In the genomic region with DNA sequence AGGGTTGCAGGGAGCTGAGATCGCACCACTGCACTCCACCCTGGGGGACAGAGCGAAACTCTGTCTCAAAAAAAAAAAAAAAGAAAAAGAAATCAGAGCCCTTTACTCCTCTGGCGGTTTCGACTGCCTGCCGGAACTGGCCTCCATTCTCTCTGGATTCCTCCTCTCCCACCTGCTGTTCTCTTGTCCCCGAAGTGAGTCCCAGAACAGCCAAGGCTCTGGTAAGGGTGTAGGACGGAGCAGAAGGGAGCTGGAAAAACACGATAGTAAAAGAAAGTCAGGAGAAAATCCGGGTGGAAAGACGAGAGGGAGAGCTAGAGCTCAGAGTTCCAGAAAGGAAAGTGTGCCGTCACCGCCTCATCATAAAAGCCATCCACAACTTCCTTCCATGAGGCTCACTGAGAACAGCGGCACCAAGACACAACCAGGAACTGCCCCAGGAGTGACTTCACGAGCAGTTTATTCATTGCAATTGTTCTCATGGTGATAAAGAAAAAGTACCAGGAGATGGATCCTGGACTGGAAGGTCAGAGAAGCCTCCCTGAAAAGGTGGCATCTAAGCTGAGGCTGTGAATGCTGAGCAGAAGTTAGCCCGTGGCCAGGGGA, we compare ENCODE assay signal across 1 cellular context.
TF ChIP-seq lines count a peak whose summit lies in the region.

No MANE protein-coding gene starts in this region.

TF ChIP-seq in endothelial cell of umbilical vein, 7 proteins besides CTCF, POLR2A, EP300 and RAD21:
- TF ChIP-seq JUN (IDR thresholded peaks at IDR 0.05; ENCODE audit: borderline replicate concordance, insufficient read depth, insufficient read length, low read depth): no peak
- no peak for TF ChIP-seq GATA2 (IDR thresholded peaks at IDR 0.05; ENCODE audit: insufficient read depth, insufficient read length, low read depth, low read length)
- no peak for TF ChIP-seq MYC (IDR thresholded peaks at IDR 0.05; ENCODE audit: low read depth, low read length)
- TF ChIP-seq POLR2AphosphoS5 (IDR thresholded peaks at IDR 0.05; ENCODE audit: insufficient read depth, low read depth, low read length): no peak
- no peak for TF ChIP-seq FOS (IDR thresholded peaks at IDR 0.05; ENCODE audit: borderline replicate concordance, insufficient read depth, low read length)
- TF ChIP-seq, protein P1, sequence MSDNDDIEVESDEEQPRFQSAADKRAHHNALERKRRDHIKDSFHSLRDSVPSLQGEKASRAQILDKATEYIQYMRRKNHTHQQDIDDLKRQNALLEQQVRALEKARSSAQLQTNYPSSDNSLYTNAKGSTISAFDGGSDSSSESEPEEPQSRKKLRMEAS (IDR thresholded peaks at IDR 0.05; ENCODE audit: insufficient read depth, insufficient read length): no peak
- TF ChIP-seq EZH2 (IDR thresholded peaks at IDR 0.05; ENCODE audit: borderline replicate concordance, low read depth, low read length, severe bottlenecking): no peak
